In genomic region chr3:14125193-14126016, GRCh38 we compare ENCODE assay signal across 8 cellular contexts. TPM values are rescaled to one million over a fixed set of nuclear protein-coding genes. Genes with fewer than 3 reads are reported as not detected.
A peak's percentile ranks its signal among the peaks of the same experiment; 100 is the strongest.
DNase-seq lines count a peak whose midpoint lies in the region; ATAC-seq and TF ChIP-seq lines count a peak whose summit lies in the region.

No MANE protein-coding gene starts in this region.

- peaks cover 33% of the 10 kb centered on the region for H3K36me3 ChIP-seq in neutrophil
- H3K36me3 ChIP-seq in thymus (ENCODE audit: control insufficient read depth, insufficient read depth): peaks cover 29% of the 10 kb centered on the region

- H3K4me1 Mint-ChIP-seq in activated T-helper 2 cell treated with anti-CD3 and anti-CD28 coated beads, Interferon-gamma antibody, Interleukin-2, Interleukin-4, amounts not matched to agents 10 μg/mL and 5 μg/mL and 100 μg/mL, durations not matched to agents 14 hours and 24 hours and 36 hours (ENCODE audit: low read depth): peaks cover 37% of the 10 kb centered on the region

- peaks cover 54% of the 10 kb centered on the region for H3K36me3 Mint-ChIP-seq in activated T-helper 2 cell treated with anti-CD3 and anti-CD28 coated beads, Interferon-gamma antibody, Interleukin-2, Interleukin-4, amounts not matched to agents 10 μg/mL and 5 μg/mL and 100 μg/mL, durations not matched to agents 14 hours and 24 hours and 36 hours (ENCODE audit: low read depth)

- no peaks in the 10 kb centered on the region for H3K27me3 ChIP-seq in foreskin keratinocyte
- H3K27me3 ChIP-seq in neutrophil: no peaks in the 10 kb centered on the region
- no peaks in the 10 kb centered on the region for H3K27me3 ChIP-seq in thymus (ENCODE audit: control insufficient read depth, insufficient read depth)

- no peaks in the 10 kb centered on the region for H3K9me3 Mint-ChIP-seq in activated T-helper 2 cell treated with anti-CD3 and anti-CD28 coated beads, Interferon-gamma antibody, Interleukin-2, Interleukin-4, amounts not matched to agents 10 μg/mL and 5 μg/mL and 100 μg/mL, durations not matched to agents 14 hours and 24 hours and 36 hours

- TF ChIP-seq CTCF in foreskin keratinocyte (conservative IDR thresholded peaks at IDR 0.05) (peak; percentile 58), neutrophil (IDR thresholded peaks at IDR 0.05) (no peak)

- peak; percentile 32 for ATAC-seq in GM18909 (IDR thresholded peaks at IDR 0.05; ENCODE audit: poor library complexity, unreplicated experiment)
- peak; percentile 25 for ATAC-seq in HG03196 (IDR thresholded peaks at IDR 0.05; ENCODE audit: unreplicated experiment)
- ATAC-seq in foreskin keratinocyte: peak; percentile 76

- H3K4me1 ChIP-seq in foreskin keratinocyte (peaks cover 5% of the 10 kb centered on the region), neutrophil (ENCODE audit: control insufficient read depth in 1 of 2, insufficient read depth in 1 of 2, low read depth in 1 of 2, low read length in 1 of 2) (peaks cover 28 to 31% of the 10 kb centered on the region in 2 experiments), thymus (ENCODE audit: control insufficient read depth, insufficient read depth, low read length) (peaks cover 22% of the 10 kb centered on the region)

- DNase-seq in AG08395 (ENCODE audit: low spot score): peak; percentile 89
- peak; percentile 47 for DNase-seq in activated T-helper 2 cell treated with anti-CD3 and anti-CD28 coated beads, Interferon-gamma antibody, Interleukin-2, Interleukin-4, amounts not matched to agents 10 μg/mL and 5 μg/mL and 100 μg/mL, durations not matched to agents 14 hours and 24 hours and 36 hours (ENCODE audit: low spot score)
- peak; percentile 88 to 94 for DNase-seq in foreskin keratinocyte

- WGBS in thymus: 2% methylated on average over 44 of the region's 44 CpGs

- H3K4me3 Mint-ChIP-seq in activated T-helper 2 cell treated with anti-CD3 and anti-CD28 coated beads, Interferon-gamma antibody, Interleukin-2, Interleukin-4, amounts not matched to agents 10 μg/mL and 5 μg/mL and 100 μg/mL, durations not matched to agents 14 hours and 24 hours and 36 hours (ENCODE audit: low read depth): peak overlapping the region; percentile 97

- H3K9me3 ChIP-seq in neutrophil (no peaks in the 10 kb centered on the region), thymus (ENCODE audit: control insufficient read depth) (no peaks in the 10 kb centered on the region)

- H3K27me3 Mint-ChIP-seq in activated T-helper 2 cell treated with anti-CD3 and anti-CD28 coated beads, Interferon-gamma antibody, Interleukin-2, Interleukin-4, amounts not matched to agents 10 μg/mL and 5 μg/mL and 100 μg/mL, durations not matched to agents 14 hours and 24 hours and 36 hours (ENCODE audit: low read depth): no peaks in the 10 kb centered on the region

- intact Hi-C loops in activated T-helper 2 cell treated with anti-CD3 and anti-CD28 coated beads, Interferon-gamma antibody, Interleukin-2, Interleukin-4, amounts not matched to agents 10 μg/mL and 5 μg/mL and 100 μg/mL, durations not matched to agents 14 hours and 24 hours and 36 hours (cut with micrococcal nuclease): loop anchor here (1.0 to 10.0 kb wide), 4 partner anchors 19 to 701 kb away; partner anchors contain the start of gene NUP210

- peak overlapping the region; percentile 93 for H3K27ac Mint-ChIP-seq in activated T-helper 2 cell treated with anti-CD3 and anti-CD28 coated beads, Interferon-gamma antibody, Interleukin-2, Interleukin-4, amounts not matched to agents 10 μg/mL and 5 μg/mL and 100 μg/mL, durations not matched to agents 14 hours and 24 hours and 36 hours

- H3K27ac ChIP-seq in foreskin keratinocyte: peak overlapping the region; percentile 48
- peak overlapping the region; percentile 85 for H3K27ac ChIP-seq in neutrophil
- peak overlapping the region; percentile 81 for H3K27ac ChIP-seq in thymus (ENCODE audit: low read depth)

- peak overlapping the region; percentile 96 to 97 for H3K4me3 ChIP-seq in neutrophil (ENCODE audit: low read depth in 1 of 2, low read length in 1 of 2)
- H3K4me3 ChIP-seq in thymus (ENCODE audit: low read length): peak overlapping the region; percentile 76

TF ChIP-seq in PFSK-1, 5 proteins besides CTCF, POLR2A, EP300 and RAD21:
- TF ChIP-seq POLR2AphosphoS5 (IDR thresholded peaks at IDR 0.05; ENCODE audit: low read depth, low read length) (no peak), SIN3A (IDR thresholded peaks at IDR 0.05; ENCODE audit: borderline replicate concordance, insufficient read depth, low read length) (peak; percentile 35; the same call in 1 of the 2 replicates), REST (IDR thresholded peaks at IDR 0.05; ENCODE audit: insufficient read depth in 1 of 2, low read depth in 2 of 2, low read length in 2 of 2) (peak; percentile 91 to 92), TAF1 (IDR thresholded peaks at IDR 0.05; ENCODE audit: borderline replicate concordance, insufficient read depth, low read length) (no peak)

RNA-seq across cellular contexts. Expression of gene TMEM43, which starts 0.6 kb away (rescaled TPM):
- 52.2 TPM for polyA plus RNA-seq in PFSK-1 (2012; ENCODE audit: insufficient read length, low read depth)
- 36.7 and 39.2 TPM in 2 replicates for total RNA-seq in activated T-helper 2 cell treated with anti-CD3 and anti-CD28 coated beads, Interferon-gamma antibody, Interleukin-2, Interleukin-4, amounts not matched to agents 10 μg/mL and 5 μg/mL and 100 μg/mL, durations not matched to agents 14 hours and 24 hours and 36 hours
- total RNA-seq in foreskin keratinocyte: 99.7 and 102 TPM in 2 replicates
- polyA plus RNA-seq in foreskin keratinocyte (47.8 and 52.2 TPM in 2 replicates), thymus (50.4 TPM)

RNA-seq across cellular contexts. Expression of gene CHCHD4, which starts 0.7 kb away (rescaled TPM):
- polyA plus RNA-seq in PFSK-1 (2012; ENCODE audit: insufficient read length, low read depth): 24.1 TPM
- total RNA-seq in activated T-helper 2 cell treated with anti-CD3 and anti-CD28 coated beads, Interferon-gamma antibody, Interleukin-2, Interleukin-4, amounts not matched to agents 10 μg/mL and 5 μg/mL and 100 μg/mL, durations not matched to agents 14 hours and 24 hours and 36 hours: 24.8 and 25.0 TPM in 2 replicates
- 23.3 and 27.8 TPM in 2 replicates for total RNA-seq in foreskin keratinocyte
- polyA plus RNA-seq in foreskin keratinocyte (22.6 and 29.7 TPM in 2 replicates), thymus (10.8 TPM)

RNA-seq across cellular contexts. Expression of gene XPC, which starts 53.0 kb away (rescaled TPM):
- polyA plus RNA-seq in PFSK-1 (2012; ENCODE audit: insufficient read length, low read depth): 46.1 TPM
- 31.4 and 33.2 TPM in 2 replicates for total RNA-seq in activated T-helper 2 cell treated with anti-CD3 and anti-CD28 coated beads, Interferon-gamma antibody, Interleukin-2, Interleukin-4, amounts not matched to agents 10 μg/mL and 5 μg/mL and 100 μg/mL, durations not matched to agents 14 hours and 24 hours and 36 hours
- 44.8 and 53.3 TPM in 2 replicates for total RNA-seq in foreskin keratinocyte
- polyA plus RNA-seq in foreskin keratinocyte (23.7 and 26.1 TPM in 2 replicates), thymus (32.8 TPM)

RNA-seq across cellular contexts. Expression of gene LSM3, which starts 53.2 kb away (rescaled TPM):
- polyA plus RNA-seq in PFSK-1 (2012; ENCODE audit: insufficient read length, low read depth): 3.5 TPM
- 15.1 and 18.3 TPM in 2 replicates for total RNA-seq in activated T-helper 2 cell treated with anti-CD3 and anti-CD28 coated beads, Interferon-gamma antibody, Interleukin-2, Interleukin-4, amounts not matched to agents 10 μg/mL and 5 μg/mL and 100 μg/mL, durations not matched to agents 14 hours and 24 hours and 36 hours
- 21.7 and 24.4 TPM in 2 replicates for total RNA-seq in foreskin keratinocyte
- polyA plus RNA-seq in foreskin keratinocyte (31.3 and 35.0 TPM in 2 replicates), thymus (18.3 TPM)

Comparison
In these comparisons a context has a peak if more than half of its experiments do, and no peak if none do; other contexts are left out.
1. Peak in every context shown above with its lines: DNase-seq, ATAC-seq, H3K4me3 ChIP-seq and H3K27ac ChIP-seq.
2. ATAC-seq: peak in every context shown above with its lines; median percentile 76 in foreskin keratinocyte; 32 in GM18909; 25 in HG03196.